In genomic region chr10:126013489-126014281, GRCh38 we compare ENCODE assay signal across 8 cellular contexts.
DNase-seq lines count a peak whose midpoint lies in the region; ATAC-seq and TF ChIP-seq lines count a peak whose summit lies in the region.
"Had no signal": no experiment of that assay in that cellular context is flagged by ENCODE, and none has a peak within 500 bp of the region (broad histone marks: within the 10 kb centered on the region; RNA-seq: fewer than 3 reads in every experiment).

No MANE protein-coding gene starts in this region.

- no peak overlapping the region for H3K14ac ChIP-seq in H9 (ENCODE audit: insufficient read depth, low read length)

- H3K27ac Mint-ChIP-seq in H9 = peak overlapping the region in 1 of 3 experiments; percentile 59; a peak in 1 of 7 replicates

- H3K36me3 Mint-ChIP-seq in H9 (ENCODE audit: insufficient read depth in 1 of 3, low read depth in 3 of 3) = no peaks in the 10 kb centered on the region; a peak in 1 of 7 replicates

- no peak overlapping the region for H3K9ac ChIP-seq in H9 (ENCODE audit: extremely low read depth, insufficient read length, low read length)

- H3K4me1 ChIP-seq in H9 (ENCODE audit: insufficient read depth, low read length) = no peaks in the 10 kb centered on the region
- H3K4me1 ChIP-seq in aorta (ENCODE audit: control insufficient read depth in 1 of 2, insufficient read depth in 2 of 2, low read length in 2 of 2) = no peaks in the 10 kb centered on the region

- H3K4ac ChIP-seq in H9 (ENCODE audit: low read depth, low read length) = no peak overlapping the region

- peaks cover 8% of the 10 kb centered on the region in 2 experiments for H3K4me1 Mint-ChIP-seq in H9

- no peak overlapping the region for H2AK5ac ChIP-seq in H9 (ENCODE audit: insufficient read length, low read length)

- H4K5ac ChIP-seq in H9 (ENCODE audit: insufficient read length, low read depth, low read length) = no peak overlapping the region

- H4K8ac ChIP-seq in H9 (replicated peaks; ENCODE audit: insufficient read length, low read depth, low read length) = no peak overlapping the region

- no peak overlapping the region for H2BK15ac ChIP-seq in H9 (ENCODE audit: low read depth, low read length)

- H3K36me3 ChIP-seq in aorta (ENCODE audit: control insufficient read depth in 1 of 2, insufficient read depth in 2 of 2, low read length in 1 of 2) = peaks cover 0 to 3% of the 10 kb centered on the region in 2 donors

- H3K79me1 ChIP-seq in H9 (ENCODE audit: insufficient read depth, low read depth, low read length, poor library complexity, severe bottlenecking) = no peaks in the 10 kb centered on the region

- H3T11ph ChIP-seq in H9 (ENCODE audit: low read length) = no peak overlapping the region

- no peak overlapping the region for H2BK12ac ChIP-seq in H9 (ENCODE audit: insufficient read length, low read depth, low read length)

- no peak overlapping the region for H3K18ac ChIP-seq in H9 (ENCODE audit: insufficient read length, low read depth, low read length)

- H3K23me2 ChIP-seq in H9 (ENCODE audit: insufficient read length, low read depth, low read length, poor library complexity, severe bottlenecking) = no peaks in the 10 kb centered on the region

- no peak overlapping the region for H3K4me2 ChIP-seq in H9 (ENCODE audit: insufficient read depth, insufficient read length, low read length)

- H2BK120ac ChIP-seq in H9 (ENCODE audit: low read depth, low read length, poor library complexity, severe bottlenecking) = no peak overlapping the region

- no peak overlapping the region for H3K23ac ChIP-seq in H9 (ENCODE audit: insufficient read length, low read depth, low read length)

- DNase-seq in GM04503 (ENCODE audit: low read depth) (peak; percentile 11), H9 (peak; percentile 57), SW480 (ENCODE audit: low spot score) (peak; percentile 45), lung microvascular endothelial cell (ENCODE audit: low read depth in 2 of 2) (peak; percentile 8 to 82), aorta (no peak), DMS 273 (lab: John Stamatoyannopoulos, UW; ENCODE audit: unreplicated experiment) (no peak)

- intact Hi-C loops in aorta (cut with DNase I) = no loop called here

- ATAC-seq in aorta (ENCODE audit: low FRiP score) (no peak), GM21423 (IDR thresholded peaks at IDR 0.05; ENCODE audit: unreplicated experiment) (no peak)

- H3K27ac ChIP-seq in H9 (ENCODE audit: insufficient read length, low read depth, low read length) = no peak overlapping the region
- H3K27ac ChIP-seq in aorta (ENCODE audit: low read depth in 1 of 2, low read length in 2 of 2) = no peak overlapping the region

- H3K9me3 ChIP-seq in H9 (ENCODE audit: control insufficient read depth, low read depth, low read length) = no peaks in the 10 kb centered on the region
- H3K9me3 ChIP-seq in aorta (ENCODE audit: control insufficient read depth, low read length) = peaks cover 1% of the 10 kb centered on the region

- TF ChIP-seq CTCF in H9 (conservative IDR thresholded peaks at IDR 0.05) = peak; percentile 56

- no peak overlapping the region for H3K56ac ChIP-seq in H9 (ENCODE audit: insufficient read length, low read depth, low read length)

- H3K27me3 Mint-ChIP-seq in H9 (ENCODE audit: low read depth) = 0 out of 2 replicates have a peak, but pooled peaks cover 1% of the 10 kb centered on the region

- no peak overlapping the region for H3K4me3 Mint-ChIP-seq in H9

- no peak overlapping the region for H3K4me3 ChIP-seq in aorta (ENCODE audit: low read length in 2 of 2)
- H3K4me3 ChIP-seq: lung had no signal

- H4K20me1 ChIP-seq in H9 (ENCODE audit: control insufficient read depth, insufficient read depth, insufficient read length) = no peaks in the 10 kb centered on the region

- no peak overlapping the region for H4K91ac ChIP-seq in H9 (ENCODE audit: insufficient read length, low read depth, low read length)

- no peak overlapping the region for H2BK5ac ChIP-seq in H9 (ENCODE audit: insufficient read length, low read length)

- H3K79me2 ChIP-seq in H9 (ENCODE audit: insufficient read depth, low read length) = no peaks in the 10 kb centered on the region

- no peak overlapping the region for H2AFZ ChIP-seq in H9 (ENCODE audit: low read length)

- H3K27me3 ChIP-seq in H9 (ENCODE audit: insufficient read depth, low read length) (no peaks in the 10 kb centered on the region; the same call in 1 of the 2 replicates), aorta (ENCODE audit: control insufficient read depth in 1 of 2, insufficient read depth in 2 of 2, low read length in 1 of 2) (no peaks in the 10 kb centered on the region)

- no CpG with 5 or more reads among the region's 10 CpGs for WGBS in H9 (ENCODE audit: extremely low coverage, insufficient read length, low lambda C conversion rate)
- WGBS in aorta, 2 donors = 86 to 90% methylated on average over 10 of the region's 10 CpGs

- H2BK20ac ChIP-seq in H9 (ENCODE audit: low read depth, low read length, poor library complexity, severe bottlenecking) = no peak overlapping the region

- H3K9me3 Mint-ChIP-seq in H9 = peaks cover 2% of the 10 kb centered on the region in 2 experiments; a peak in 2 of 5 replicates

Comparison
In these comparisons a context has a peak if more than half of its experiments do, and no peak if none do; other contexts are left out.
1. DNase-seq: peak in GM04503 (single experiment), H9 (single experiment), SW480 (single experiment) and lung microvascular endothelial cell (2 of 2); none in aorta (0 of 2) and DMS 273 (single experiment).